22 cellular contexts compared by ENCODE assay signal in the genomic region with DNA sequence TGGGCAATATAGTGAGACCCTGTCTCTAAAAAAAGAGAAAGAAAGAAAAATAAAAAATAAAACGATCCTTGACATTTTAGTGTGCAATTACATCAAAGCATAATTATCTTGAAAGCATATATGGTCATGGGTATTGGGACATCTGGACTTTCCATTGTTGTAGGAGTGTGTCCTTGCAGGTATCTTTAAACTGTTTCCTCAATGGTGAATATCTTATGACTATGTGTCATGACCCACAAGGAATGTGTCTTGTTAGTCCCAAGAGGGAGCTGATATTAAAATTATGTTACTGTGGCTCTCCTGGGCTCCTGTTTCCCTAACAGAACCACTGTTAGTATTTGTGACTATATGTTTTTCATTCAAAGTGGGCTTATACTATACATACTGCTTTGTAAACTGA. TPM values are rescaled to one million over a fixed set of nuclear protein-coding genes. Genes with fewer than 3 reads are reported as not detected.
DNase-seq lines count a peak whose midpoint lies in the region; ATAC-seq, FAIRE-seq and TF ChIP-seq lines count a peak whose summit lies in the region.
"Had no signal": no experiment of that assay in that cellular context is flagged by ENCODE, and none has a peak within 500 bp of the region (broad histone marks: within the 10 kb centered on the region; RNA-seq: fewer than 3 reads in every experiment).

No MANE protein-coding gene starts in this region.

- H3K27me3 Mint-ChIP-seq in activated T-helper 17 cell treated with anti-CD3 and anti-CD28 coated beads, Interleukin-2, amount 50 U/mL, for 72 hours: peaks cover 4% of the 10 kb centered on the region
- peaks cover 3% of the 10 kb centered on the region for H3K27me3 Mint-ChIP-seq in activated naive CD4-positive, alpha-beta T cell treated with anti-CD3 and anti-CD28 coated beads, Interleukin-2, amount 10 ng/mL, durations not matched to agents 7 days and 5 days

- WGBS in K562 (ENCODE audit: insufficient coverage, low coverage, missing lambda C conversion rate): 36% methylated on average over 1 of the region's 1 CpG

- H3K4me3 ChIP-seq in K562: no peak overlapping the region
- H3K4me3 ChIP-seq: GM12878, HAP-1 had no signal

- H3K27me3 ChIP-seq in K562 (ENCODE audit: control insufficient read depth in 2 of 2, insufficient read depth in 2 of 2, low read length in 2 of 2): no peaks in the 10 kb centered on the region

- no peaks in the 10 kb centered on the region for H3K9me3 Mint-ChIP-seq in activated T-helper 17 cell treated with anti-CD3 and anti-CD28 coated beads, Interleukin-2, amount 50 U/mL, for 72 hours
- H3K9me3 Mint-ChIP-seq in activated naive CD4-positive, alpha-beta T cell treated with anti-CD3 and anti-CD28 coated beads, Interleukin-2, amount 10 ng/mL, durations not matched to agents 7 days and 5 days: no peaks in the 10 kb centered on the region
- H3K9me3 Mint-ChIP-seq: CD4-positive, alpha-beta memory T cell; HFFc6 had no signal

- H3K27ac ChIP-seq in K562 (ENCODE audit: extremely low read depth, low read depth, low read length): peak overlapping the region; percentile 61; the same call in 1 of the 3 replicates
- peak overlapping the region; percentile 61 for H3K27ac ChIP-seq in epithelial cell of prostate

- H3K27ac Mint-ChIP-seq in activated T-helper 17 cell treated with anti-CD3 and anti-CD28 coated beads, Interleukin-2, amount 50 U/mL, for 72 hours: peak overlapping the region; percentile 94
- H3K27ac Mint-ChIP-seq in activated naive CD4-positive, alpha-beta T cell treated with anti-CD3 and anti-CD28 coated beads, Interleukin-2, amount 10 ng/mL, durations not matched to agents 7 days and 5 days: no peak overlapping the region
- H3K27ac Mint-ChIP-seq: CD4-positive, alpha-beta memory T cell; HFFc6 had no signal

- CTCF ChIA-PET in K562 (lab: Yijun Ruan, JAX; ENCODE audit: low intra/inter-chr PET ratio): interaction anchor here (0.7 kb wide), 1 partner anchor 18 kb away, joined by 3 read pairs; no protein-coding TSS in a partner anchor
- CTCF ChIA-PET in activated naive CD4-positive, alpha-beta T cell treated with anti-CD3 and anti-CD28 coated beads, Interleukin-2, amount 10 ng/mL, durations not matched to agents 7 days and 5 days (lab: Charles Lee): no interaction called here

- no peak for DNase-seq in K562 (ENCODE audit: extremely low read depth in 1 of 4, low spot score in 3 of 4)
- peak; percentile 43 for DNase-seq in epithelial cell of prostate (ENCODE audit: low read depth, low spot score)
- peak; percentile 40 for DNase-seq in kidney tubule cell (ENCODE audit: low spot score)
- no peak for DNase-seq in activated naive CD4-positive, alpha-beta T cell treated with anti-CD3 and anti-CD28 coated beads, Interleukin-2, amount 10 ng/mL, durations not matched to agents 7 days and 5 days
- DNase-seq in stimulated activated naive CD4-positive, alpha-beta T cell (lab: John Stamatoyannopoulos, UW): no peak
- DNase-seq: C1 segment of cervical spinal cord; Calu3; CD4-positive, alpha-beta memory T cell; COR-L47; DMS153; DND-41; GOT3; HFFc6 had no signal

- intact Hi-C loops in K562 (cut with micrococcal nuclease): loop anchor here (2.0 kb wide), 1 partner anchor 29 kb away; no protein-coding TSS in a partner anchor

- no peaks in the 10 kb centered on the region for H4K20me1 ChIP-seq in K562 (replicated peaks; ENCODE audit: control insufficient read depth, insufficient read depth, low read length)

- peaks cover 5 to 21% of the 10 kb centered on the region in 2 experiments; a peak in 4 of 5 replicates for H3K4me1 ChIP-seq in K562 (replicated peaks in 1 of 2; ENCODE audit: control insufficient read depth in 2 of 2, insufficient read depth in 2 of 2, low read length in 2 of 2)
- H3K4me1 ChIP-seq: HAP-1 had no signal

- H3K4me3 Mint-ChIP-seq in activated T-helper 17 cell treated with anti-CD3 and anti-CD28 coated beads, Interleukin-2, amount 50 U/mL, for 72 hours: no peak overlapping the region
- H3K4me3 Mint-ChIP-seq in activated naive CD4-positive, alpha-beta T cell treated with anti-CD3 and anti-CD28 coated beads, Interleukin-2, amount 10 ng/mL, durations not matched to agents 7 days and 5 days: no peak overlapping the region
- H3K4me3 Mint-ChIP-seq: CD4-positive, alpha-beta memory T cell; HFFc6 had no signal

- TF ChIP-seq EP300 in K562 (IDR thresholded peaks at IDR 0.05; ENCODE audit: low read length): no peak

- no peak for ATAC-seq in activated T-helper 17 cell treated with anti-CD3 and anti-CD28 coated beads, Interleukin-2, amount 50 U/mL, for 72 hours (replicated peaks)
- ATAC-seq in K562 (no peak), HG03175 (IDR thresholded peaks at IDR 0.05; ENCODE audit: unreplicated experiment) (no peak), GM18907 (IDR thresholded peaks at IDR 0.05; ENCODE audit: unreplicated experiment) (no peak)

- H2AFZ ChIP-seq in K562 (ENCODE audit: low read depth, low read length): peak overlapping the region; percentile 84

- TF ChIP-seq CTCF in K562 (IDR thresholded peaks at IDR 0.05 in 2 of 3, conservative IDR thresholded peaks at IDR 0.05 in 1 of 3; ENCODE audit: insufficient read depth in 2 of 3, low read depth in 1 of 3, low read length in 3 of 3): no peak

- in situ Hi-C loops in K562 (cut with MboI): no loop called here

- no peaks in the 10 kb centered on the region for H3K79me2 ChIP-seq in K562 (ENCODE audit: control insufficient read depth, insufficient read depth, low read length)

- H3K36me3 Mint-ChIP-seq in activated T-helper 17 cell treated with anti-CD3 and anti-CD28 coated beads, Interleukin-2, amount 50 U/mL, for 72 hours (ENCODE audit: low read depth): no peaks in the 10 kb centered on the region
- no peaks in the 10 kb centered on the region for H3K36me3 Mint-ChIP-seq in activated naive CD4-positive, alpha-beta T cell treated with anti-CD3 and anti-CD28 coated beads, Interleukin-2, amount 10 ng/mL, durations not matched to agents 7 days and 5 days
- H3K36me3 Mint-ChIP-seq: CD4-positive, alpha-beta memory T cell had no signal

- H3K9me1 ChIP-seq in K562 (ENCODE audit: control insufficient read depth, insufficient read depth, low read length): peaks cover 3% of the 10 kb centered on the region

- no TSS peak for BruUV-seq in K562 (replicated peaks; lab: Mats Ljungman, UMichigan)

- peaks cover 21% of the 10 kb centered on the region for H3K4me1 Mint-ChIP-seq in activated T-helper 17 cell treated with anti-CD3 and anti-CD28 coated beads, Interleukin-2, amount 50 U/mL, for 72 hours
- H3K4me1 Mint-ChIP-seq in activated naive CD4-positive, alpha-beta T cell treated with anti-CD3 and anti-CD28 coated beads, Interleukin-2, amount 10 ng/mL, durations not matched to agents 7 days and 5 days: no peaks in the 10 kb centered on the region

- H3K36me3 ChIP-seq in K562 (ENCODE audit: control insufficient read depth, insufficient read depth, low read length): no peaks in the 10 kb centered on the region
- H3K36me3 ChIP-seq: HAP-1 had no signal

- H3K9me3 ChIP-seq in K562 (replicated peaks; ENCODE audit: control insufficient read depth, insufficient read depth, low read depth, low read length): no peaks in the 10 kb centered on the region
- H3K9me3 ChIP-seq: HAP-1 had no signal

- TF ChIP-seq RAD21 in K562 (CRISPR knock-in tag; conservative IDR thresholded peaks at IDR 0.05 in 1 of 2, IDR thresholded peaks at IDR 0.05 in 1 of 2): no peak

- TF ChIP-seq POLR2A in K562 (conservative IDR thresholded peaks at IDR 0.05): no peak

- no peak overlapping the region; a peak in 1 of 4 replicates for H3K9ac ChIP-seq in K562 (ENCODE audit: insufficient read depth in 1 of 2, low read depth in 2 of 2, low read length in 2 of 2)

- no peak overlapping the region for H3K4me2 ChIP-seq in K562 (ENCODE audit: insufficient read depth, low read length)

- peak; percentile 32 for FAIRE-seq in K562 (lab: Jason Lieb, UNC)
- FAIRE-seq: G401.6, H54 had no signal

- POLR2A ChIA-PET in K562 (lab: Yijun Ruan, JAX): interaction anchor here (1.0 to 1.3 kb wide), 2 partner anchors 8 to 103 kb away, joined by 3 read pairs; no protein-coding TSS in a partner anchor

RNA-seq across cellular contexts. Expression of a gene that starts 26.6 kb away (rescaled TPM):
- 10 to 100 TPM; 36.3 to 36.8 TPM for total RNA-seq in activated T-helper 17 cell treated with anti-CD3 and anti-CD28 coated beads, Interleukin-2, amount 50 U/mL, for 72 hours
- 31.5 and 93.7 TPM in 2 replicates for total RNA-seq in K562 (2011; cell fraction: chromatin; rRNA removed; ENCODE audit: low replicate concordance)
- total RNA-seq in K562 (2011; cell fraction: nucleolus; rRNA removed): 17.1 and 19.3 TPM in 2 replicates
- total RNA-seq in K562 (2011; cell fraction: nucleoplasm; rRNA removed): 43.2 and 52.5 TPM in 2 replicates
- total RNA-seq in K562 (2014; rRNA removed) (18.1 and 20.0 TPM in 2 replicates), K562 (2014; rRNA removed; fragmentation: Illumina TruSeq; extraction: Trizol) (59.3 and 68.7 TPM in 2 replicates), K562 (2015; rRNA removed; fragmentation: Illumina TruSeq; extraction: Trizol) (61.0 and 65.8 TPM in 2 replicates), K562 (2021) (91.9 and 95.4 TPM in 2 replicates)
- polyA plus RNA-seq in K562 (2011; rRNA removed) (35.4 and 45.3 TPM in 2 replicates), K562 (2014; fragmentation: Illumina TruSeq; extraction: Trizol) (113 and 128 TPM in 2 replicates), K562 (2014; fragmentation: Nextera tagmentation; extraction: Ambion mirVana) (100 to 1,000 TPM; 178 to 184 TPM), K562 (2014; rRNA removed) (76.8 and 78.9 TPM in 2 replicates)
- 15.7 and 19.3 TPM in 2 replicates for polyA plus RNA-seq in K562 (2011; cell fraction: cytosol; rRNA removed)
- polyA plus RNA-seq in K562 (2011; cell fraction: nucleus; rRNA removed): 26.0 and 40.1 TPM in 2 replicates
- 104 and 159 TPM in 2 replicates for polyA plus RNA-seq in K562 (2012)
- polyA minus RNA-seq in K562 (2011; rRNA and poly(A)+ RNA removed): 11.8 and 17.7 TPM in 2 replicates
- polyA minus RNA-seq in K562 (2011; cell fraction: cytosol; rRNA and poly(A)+ RNA removed): 14.3 and 22.0 TPM in 2 replicates
- 12.1 and 23.9 TPM in 2 replicates for polyA minus RNA-seq in K562 (2011; cell fraction: nucleus; rRNA and poly(A)+ RNA removed)

RNA-seq across cellular contexts. Expression of a gene that starts 50.9 kb away (rescaled TPM):
- not detected for total RNA-seq in activated T-helper 17 cell treated with anti-CD3 and anti-CD28 coated beads, Interleukin-2, amount 50 U/mL, for 72 hours
- total RNA-seq in K562 (2011; cell fraction: chromatin; rRNA removed; ENCODE audit: low replicate concordance): 2.9 and 3.1 TPM in 2 replicates
- total RNA-seq in K562 (2011; cell fraction: nucleolus; rRNA removed): 2.2 and 3.3 TPM in 2 replicates
- 4.2 and 4.3 TPM in 2 replicates for total RNA-seq in K562 (2011; cell fraction: nucleoplasm; rRNA removed)
- total RNA-seq in K562 (2014; rRNA removed) (0.23 and 0.29 TPM in 2 replicates), K562 (2014; rRNA removed; fragmentation: Illumina TruSeq; extraction: Trizol) (0.48 and 0.76 TPM in 2 replicates), K562 (2015; rRNA removed; fragmentation: Illumina TruSeq; extraction: Trizol) (0.45 and 0.58 TPM in 2 replicates), K562 (2021) (0.44 and 0.51 TPM in 2 replicates)
- polyA plus RNA-seq in K562 (2011; rRNA removed) (0.35 and 2.1 TPM in 2 replicates), K562 (2014; fragmentation: Illumina TruSeq; extraction: Trizol) (0.76 and 1.0 TPM in 2 replicates), K562 (2014; fragmentation: Nextera tagmentation; extraction: Ambion mirVana) (under 1 TPM; 0.56 to 0.73 TPM), K562 (2014; rRNA removed) (0.50 and 0.58 TPM in 2 replicates)
- polyA plus RNA-seq in K562 (2011; cell fraction: cytosol; rRNA removed): 0.32 and 1.1 TPM in 2 replicates
- polyA plus RNA-seq in K562 (2011; cell fraction: nucleus; rRNA removed): 0.81 and 2.0 TPM in 2 replicates
- polyA plus RNA-seq in K562 (2012): 0.43 and 0.78 TPM in 2 replicates
- polyA minus RNA-seq in K562 (2011; rRNA and poly(A)+ RNA removed): 0.30 and 2.0 TPM in 2 replicates
- polyA minus RNA-seq in K562 (2011; cell fraction: cytosol; rRNA and poly(A)+ RNA removed): 0.57 TPM in 1 of 2 replicates, not detected in the other
- 0.11 and 0.54 TPM in 2 replicates for polyA minus RNA-seq in K562 (2011; cell fraction: nucleus; rRNA and poly(A)+ RNA removed)
- total RNA-seq: A172; CD4-positive, alpha-beta memory T cell; GM12878; HFFc6 had no signal
- polyA plus RNA-seq: BJ; CD4-positive, alpha-beta memory T cell had no signal

Comparison
In these comparisons a context has a peak if more than half of its experiments do, and no peak if none do; other contexts are left out.
1. DNase-seq: peak in epithelial cell of prostate (single experiment) and kidney tubule cell (single experiment); none in K562 (0 of 4), activated naive CD4-positive, alpha-beta T cell treated with anti-CD3 and anti-CD28 coated beads, Interleukin-2, amount 10 ng/mL, durations not matched to agents 7 days and 5 days (single experiment) and stimulated activated naive CD4-positive, alpha-beta T cell (0 of 6).